Comparison of ENCODE assay signal across 13 cellular contexts in genomic region chr16:48041861-48042435, GRCh38.
DNase-seq lines count a peak whose midpoint lies in the region; ATAC-seq and TF ChIP-seq lines count a peak whose summit lies in the region.
"Had no signal": no experiment of that assay in that cellular context is flagged by ENCODE, and none has a peak within 500 bp of the region (broad histone marks: within the 10 kb centered on the region; RNA-seq: fewer than 3 reads in every experiment).

No MANE protein-coding gene starts in this region.

- H3K36me3 ChIP-seq in breast epithelium (no peaks in the 10 kb centered on the region), OCI-LY1 (ENCODE audit: insufficient read depth, low read length) (no peaks in the 10 kb centered on the region), mucosa of descending colon (ENCODE audit: low read depth) (no peaks in the 10 kb centered on the region), adrenal gland (replicated peaks in 1 of 2) (no peaks in the 10 kb centered on the region)
- H3K36me3 ChIP-seq: esophagus squamous epithelium, neutrophil had no signal

- ATAC-seq in HG02981 (IDR thresholded peaks at IDR 0.05; ENCODE audit: unreplicated experiment) (no peak), T-cell (replicated peaks in 1 of 4) (no peak), mucosa of descending colon (no peak)
- ATAC-seq: stimulated activated naive CD8-positive, alpha-beta T cell treated with anti-CD3 and anti-CD28 coated beads, Interleukin-15, Interleukin-2, amounts not matched to agents 100 U/mL and 50 U/mL, for 24 hours had no signal

- no peaks in the 10 kb centered on the region for H3F3A ChIP-seq in OCI-LY1 (ENCODE audit: insufficient read depth, low read length)

- H3K79me2 ChIP-seq in OCI-LY1 (ENCODE audit: insufficient read depth, low read length): no peaks in the 10 kb centered on the region

- H3K4me1 ChIP-seq in breast epithelium: peaks cover 0 to 3% of the 10 kb centered on the region in 2 donors
- H3K4me1 ChIP-seq in OCI-LY1 (ENCODE audit: insufficient read depth, low read length, severe bottlenecking): no peaks in the 10 kb centered on the region
- H3K4me1 ChIP-seq in mucosa of descending colon (ENCODE audit: low read depth): no peaks in the 10 kb centered on the region
- no peaks in the 10 kb centered on the region for H3K4me1 ChIP-seq in adrenal gland (replicated peaks in 1 of 2)
- H3K4me1 ChIP-seq: esophagus squamous epithelium had no signal

- WGBS in adrenal gland, 4 donors: 64 to 75% (median 71%) methylated on average over 10 of the region's 10 CpGs

- intact Hi-C loops in MCF 10A (cut with micrococcal nuclease) (no loop called here), breast epithelium (cut with DNase I; ENCODE audit: low total_unique reads) (no loop called here), mucosa of descending colon (cut with DNase I, micrococcal nuclease) (no loop called here), adrenal gland (cut with DNase I) (no loop called here)

- H2AFZ ChIP-seq in OCI-LY1 (ENCODE audit: low read length): no peak overlapping the region

- H3K36me3 Mint-ChIP-seq in MCF 10A (ENCODE audit: insufficient read depth, unreplicated experiment) (no peaks in the 10 kb centered on the region), T-cell (no peaks in the 10 kb centered on the region)

- H3K4me3 Mint-ChIP-seq in MCF 10A (ENCODE audit: unreplicated experiment) (no peak overlapping the region), T-cell (no peak overlapping the region)

- TF ChIP-seq CTCF in MCF 10A (IDR thresholded peaks at IDR 0.05; ENCODE audit: unreplicated experiment): no peak
- no peak for TF ChIP-seq CTCF in breast epithelium (IDR thresholded peaks at IDR 0.05)
- TF ChIP-seq CTCF in OCI-LY1 (IDR thresholded peaks at IDR 0.05; ENCODE audit: low read length): peak; percentile 13; the same call in 1 of the 2 replicates
- TF ChIP-seq CTCF in epithelial cell of proximal tubule (conservative IDR thresholded peaks at IDR 0.05; ENCODE audit: low read depth, low read length): peak; percentile 42
- no peak for TF ChIP-seq CTCF in mucosa of descending colon (IDR thresholded peaks at IDR 0.05)
- no peak for TF ChIP-seq CTCF in adrenal gland (IDR thresholded peaks at IDR 0.05)

- CTCF ChIA-PET in MCF 10A (lab: Yijun Ruan, JAX): interaction anchor here (0.8 to 1.8 kb wide), 3 partner anchors 9 to 14 kb away, joined by 3 to 17 read pairs (median 5); no protein-coding TSS in a partner anchor
- CTCF ChIA-PET in T-cell (lab: Charles Lee): no interaction called here

- no peak overlapping the region for H3K9ac ChIP-seq in OCI-LY1 (ENCODE audit: low read length)

- H4K20me1 ChIP-seq in OCI-LY1 (ENCODE audit: insufficient read depth, low read length): no peaks in the 10 kb centered on the region

- peak; percentile 4 for DNase-seq in MCF 10A (ENCODE audit: unreplicated experiment)
- DNase-seq in breast epithelium (ENCODE audit: low spot score in 2 of 2): no peak
- no peak for DNase-seq in epithelial cell of proximal tubule (ENCODE audit: low read depth)
- DNase-seq in T-cell: no peak
- DNase-seq in mucosa of descending colon: no peak
- no peak for DNase-seq in adrenal gland
- DNase-seq: activated T-cell treated with anti-CD3 and anti-CD28 coated beads for 4 hours; esophagus squamous epithelium; MM.1S; stimulated activated naive CD8-positive, alpha-beta T cell treated with anti-CD3 and anti-CD28 coated beads, Interleukin-15, Interleukin-2, amounts not matched to agents 100 U/mL and 50 U/mL, for 24 hours had no signal

- H3K4me1 Mint-ChIP-seq in MCF 10A (ENCODE audit: insufficient read depth, unreplicated experiment) (no peaks in the 10 kb centered on the region), T-cell (no peaks in the 10 kb centered on the region)

- H3K4me3 ChIP-seq in breast epithelium (no peak overlapping the region), OCI-LY1 (ENCODE audit: low read depth, low read length, poor library complexity, severe bottlenecking) (no peak overlapping the region), epithelial cell of proximal tubule (ENCODE audit: low read depth, low read length) (no peak overlapping the region), mucosa of descending colon (no peak overlapping the region), adrenal gland (no peak overlapping the region)
- H3K4me3 ChIP-seq: esophagus squamous epithelium had no signal

- H3K9me2 ChIP-seq in OCI-LY1 (ENCODE audit: low read depth, low read length): no peaks in the 10 kb centered on the region

- POLR2A ChIA-PET in MCF 10A (lab: Yijun Ruan, JAX) (no interaction called here), T-cell (lab: Charles Lee) (no interaction called here)

- no peak overlapping the region for H3K27ac Mint-ChIP-seq in MCF 10A (ENCODE audit: low read depth, unreplicated experiment)
- no peak overlapping the region for H3K27ac Mint-ChIP-seq in T-cell

- H3K27me3 Mint-ChIP-seq in MCF 10A (ENCODE audit: insufficient read depth, unreplicated experiment) (no peaks in the 10 kb centered on the region), T-cell (peaks cover 2 to 12% of the 10 kb centered on the region in 2 donors)

- H3K27me3 ChIP-seq in breast epithelium (no peaks in the 10 kb centered on the region), OCI-LY1 (ENCODE audit: insufficient read depth, low read length) (no peaks in the 10 kb centered on the region), adrenal gland (no peaks in the 10 kb centered on the region)

- H3K27ac ChIP-seq in breast epithelium: no peak overlapping the region
- no peak overlapping the region for H3K27ac ChIP-seq in OCI-LY1 (ENCODE audit: low read depth, low read length, poor library complexity, severe bottlenecking)
- H3K27ac ChIP-seq in adrenal gland: no peak overlapping the region
- H3K27ac ChIP-seq: esophagus squamous epithelium, neutrophil had no signal

- H3K4me2 ChIP-seq in OCI-LY1 (ENCODE audit: low read length): no peak overlapping the region

- H3K9me3 Mint-ChIP-seq in MCF 10A (ENCODE audit: unreplicated experiment) (no peaks in the 10 kb centered on the region), T-cell (no peaks in the 10 kb centered on the region)

- no peak for TF ChIP-seq POLR2A in breast epithelium (IDR thresholded peaks at IDR 0.05)
- no peak for TF ChIP-seq POLR2A in adrenal gland (IDR thresholded peaks at IDR 0.05)

- no TSS peak for BruUV-seq in MCF 10A (replicated peaks; lab: Mats Ljungman, UMichigan)

- no peaks in the 10 kb centered on the region for H3K9me3 ChIP-seq in breast epithelium
- H3K9me3 ChIP-seq in OCI-LY1 (ENCODE audit: low read length): no peaks in the 10 kb centered on the region
- no peaks in the 10 kb centered on the region for H3K9me3 ChIP-seq in mucosa of descending colon
- no peaks in the 10 kb centered on the region for H3K9me3 ChIP-seq in adrenal gland (replicated peaks in 1 of 3)
- H3K9me3 ChIP-seq: esophagus squamous epithelium, neutrophil had no signal

Comparison
In these comparisons a context has a peak if more than half of its experiments do, and no peak if none do; other contexts are left out.
1. CTCF ChIP-seq: peak in OCI-LY1 (single experiment) and epithelial cell of proximal tubule (single experiment); none in MCF 10A (single experiment), breast epithelium (0 of 3), mucosa of descending colon (single experiment) and adrenal gland (0 of 6).